In the genomic region with DNA sequence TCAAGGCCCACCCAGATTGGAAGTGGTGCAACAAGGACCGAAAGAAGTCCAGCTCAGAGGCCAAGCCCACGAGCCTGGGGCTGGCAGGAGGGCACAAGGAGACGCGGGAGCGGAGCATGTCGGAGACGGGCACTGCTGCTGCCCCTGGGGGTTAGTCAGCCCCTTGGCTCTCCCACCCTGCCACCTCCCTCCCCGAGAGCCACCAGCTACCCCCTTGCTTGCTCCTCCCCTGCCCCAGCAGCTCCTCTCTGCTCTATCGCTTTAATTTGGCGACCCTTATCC, we compare ENCODE assay signal across 18 cellular contexts. TPM values are rescaled to one million over a fixed set of nuclear protein-coding genes. Genes with fewer than 3 reads are reported as not detected.
A peak's percentile ranks its signal among the peaks of the same experiment; 100 is the strongest.
DNase-seq lines count a peak whose midpoint lies in the region; ATAC-seq, FAIRE-seq and TF ChIP-seq lines count a peak whose summit lies in the region.
"Had no signal": no experiment of that assay in that cellular context is flagged by ENCODE, and none has a peak within 500 bp of the region (broad histone marks: within the 10 kb centered on the region; RNA-seq: fewer than 3 reads in every experiment).

No MANE protein-coding gene starts in this region.

- no peak for FAIRE-seq in RCC 7860 (lab: Jason Lieb, UNC)
- FAIRE-seq: GM12878, GM18507 had no signal

- DNase-seq in Right ventricle myocardium inferior (ENCODE audit: missing footprints), result peak; percentile 58
- DNase-seq in heart left ventricle, result no peak
- DNase-seq in RWPE1 (ENCODE audit: low spot score), result no peak
- peak; percentile 77 for DNase-seq in spleen
- no peak for DNase-seq in stimulated activated CD4-positive, alpha-beta T cell treated with anti-CD3 and anti-CD28 coated beads, Interleukin-4, amount 100 ng/mL, for 24 hours
- no peak for DNase-seq in RCC 7860 (ENCODE audit: low spot score)
- DNase-seq: C1 segment of cervical spinal cord; Calu3; CD4-positive, alpha-beta T cell; DMS79; H7; IMR-90 had no signal

- H3K4me1 ChIP-seq in heart left ventricle (peaks cover 12 to 35% (median 32%) of the 10 kb centered on the region in 12 donors), spleen (peaks cover 19 to 70% (median 34%) of the 10 kb centered on the region in 6 donors)
- peaks cover 66 to 80% (median 77%) of the 10 kb centered on the region in 10 experiments for H3K4me1 ChIP-seq in BLaER1 treated with 17β-estradiol and CSF1 and Interleukin-3, amounts not matched to agents 10 nM and 100 nM

- POLR2A ChIA-PET in RWPE1 (lab: Yijun Ruan, JAX; ENCODE audit: low non-redundant PET), result interaction anchor here (1.1 kb wide), 1 partner anchor 9 kb away, joined by 3 read pairs; no protein-coding TSS in a partner anchor

- H3K9me3 ChIP-seq in heart left ventricle, result no peaks in the 10 kb centered on the region
- H3K9me3 ChIP-seq in BLaER1 treated with 17β-estradiol and CSF1 and Interleukin-3, amounts not matched to agents 10 nM and 100 nM (replicated peaks in 1 of 11), result no peaks in the 10 kb centered on the region
- H3K9me3 ChIP-seq in spleen, result no peaks in the 10 kb centered on the region

- peak overlapping the region in 9 of 11 experiments; percentile 21 to 100 (median 95); a peak in 11 of 22 replicates for H3K4me2 ChIP-seq in BLaER1 treated with 17β-estradiol and CSF1 and Interleukin-3, amounts not matched to agents 10 nM and 100 nM
- H3K4me2 ChIP-seq: GM23338 had no signal

- intact Hi-C loops in Right ventricle myocardium inferior (cut with DNase I), result no loop called here
- intact Hi-C loops in heart left ventricle (cut with DNase I), result loop anchor here in 2 of 10 donors (5.0 kb wide), 2 partner anchors 35 to 40 kb away; no protein-coding TSS in a partner anchor
- intact Hi-C loops in spleen (cut with DNase I; ENCODE audit: low total_unique reads), result loop anchor here (5.0 kb wide), 1 partner anchor 155 kb away; a partner anchor contains a TSS

- no peak for ATAC-seq in Right ventricle myocardium inferior
- ATAC-seq in heart left ventricle, result no peak
- no peak for ATAC-seq in GM19452 (IDR thresholded peaks at IDR 0.05; ENCODE audit: unreplicated experiment)
- ATAC-seq: GM12878, GM23338 had no signal

- H3K36me3 ChIP-seq in heart left ventricle (peaks cover 0 to 61% (median 59%) of the 10 kb centered on the region in 9 donors), spleen (peaks cover 0 to 64% (median 61%) of the 10 kb centered on the region in 6 donors)
- H3K36me3 ChIP-seq in BLaER1 treated with 17β-estradiol and CSF1 and Interleukin-3, amounts not matched to agents 10 nM and 100 nM, result peaks cover 56 to 62% (median 61%) of the 10 kb centered on the region in 11 experiments

- H4K20me1 ChIP-seq in BLaER1 treated with 17β-estradiol and CSF1 and Interleukin-3, amounts not matched to agents 10 nM and 100 nM, result peaks cover 66 to 92% (median 82%) of the 10 kb centered on the region in 11 experiments

- no peak for TF ChIP-seq POLR2A in heart left ventricle (IDR thresholded peaks at IDR 0.05)
- TF ChIP-seq POLR2A in spleen (IDR thresholded peaks at IDR 0.05), result no peak

- WGBS in heart left ventricle, 4 donors, result 93 to 97% (median 95%) methylated on average over 10 of the region's 10 CpGs
- WGBS in spleen, 5 donors, result 93 to 97% (median 94%) methylated on average over 10 of the region's 10 CpGs

- H3K9ac ChIP-seq in BLaER1 treated with 17β-estradiol and CSF1 and Interleukin-3, amounts not matched to agents 10 nM and 100 nM, result peak overlapping the region in 4 of 11 experiments; percentile 6 to 60 (median 57); a peak in 2 of 22 replicates

- H3K4me3 ChIP-seq in heart left ventricle (no peak overlapping the region), spleen (no peak overlapping the region)
- H3K4me3 ChIP-seq in BLaER1 treated with 17β-estradiol and CSF1 and Interleukin-3, amounts not matched to agents 10 nM and 100 nM, result 0 out of 20 replicates have a peak overlapping the region, but pooled peaks of 1 of the 10 experiments have one; percentile 5
- H3K4me3 ChIP-seq: GM12878, GM23338 had no signal

- no peak for TF ChIP-seq CTCF in heart left ventricle (IDR thresholded peaks at IDR 0.05)
- no peak for TF ChIP-seq CTCF in RWPE1 (conservative IDR thresholded peaks at IDR 0.05; ENCODE audit: low read depth)
- no peak for TF ChIP-seq CTCF in spleen (IDR thresholded peaks at IDR 0.05 in 8 of 11, conservative IDR thresholded peaks at IDR 0.05 in 3 of 11)

- CTCF ChIA-PET in RWPE1 (lab: Yijun Ruan, JAX), result interaction anchor here (1.1 kb wide), 1 partner anchor 10 kb away, joined by 3 read pairs; no protein-coding TSS in a partner anchor

- H3K27me3 ChIP-seq in heart left ventricle (no peaks in the 10 kb centered on the region), spleen (replicated peaks in 1 of 7) (no peaks in the 10 kb centered on the region)
- H3K27me3 ChIP-seq in BLaER1 treated with 17β-estradiol and CSF1 and Interleukin-3, amounts not matched to agents 10 nM and 100 nM, result no peaks in the 10 kb centered on the region

- H3K27ac ChIP-seq in heart left ventricle, result no peak overlapping the region
- peak overlapping the region in 1 of 11 experiments; percentile 27; a peak in 2 of 22 replicates for H3K27ac ChIP-seq in BLaER1 treated with 17β-estradiol and CSF1 and Interleukin-3, amounts not matched to agents 10 nM and 100 nM
- peak overlapping the region; percentile 100 for H3K27ac ChIP-seq in RWPE1
- peak overlapping the region in 2 of 8 donors; percentile 26 to 97 for H3K27ac ChIP-seq in spleen

RNA-seq across cellular contexts. Expression of a gene that starts 14.2 kb away (rescaled TPM):
- total RNA-seq in Right ventricle myocardium inferior (0.51 TPM), heart left ventricle (under 1 TPM in 3 of 9 donors, not detected in 6; 0.16 to 0.53 (median 0.40) TPM), spleen (1 to 10 TPM in 2 of 7 donors, under 1 TPM in 3, not detected in 2; 0.46 to 1.2 (median 0.60) TPM)
- polyA plus RNA-seq in heart left ventricle (under 1 TPM in 1 of 2 donors, not detected in 1; 0.17 TPM), spleen (under 1 TPM; 0.33 to 0.61 (median 0.49) TPM)

RNA-seq across cellular contexts. Expression of a gene that starts 14.7 kb away (rescaled TPM):
- total RNA-seq in Right ventricle myocardium inferior (3.7 TPM), heart left ventricle (1 to 10 TPM; 1.8 to 9.4 (median 2.5) TPM), spleen (10 to 100 TPM; 13.7 to 20.3 (median 15.5) TPM)
- polyA plus RNA-seq in heart left ventricle (1 to 10 TPM; 4.9 to 9.5 TPM), spleen (10 to 100 TPM; 24.3 to 34.3 (median 29.9) TPM)

RNA-seq across cellular contexts. Expression of a gene that starts 18.7 kb away (rescaled TPM):
- total RNA-seq in Right ventricle myocardium inferior (34.6 TPM), heart left ventricle (10 to 100 TPM; 25.5 to 54.8 (median 35.8) TPM), spleen (100 to 1,000 TPM in 1 of 7 donors, 10 to 100 TPM in 6; 63.8 to 100 (median 76.7) TPM)
- polyA plus RNA-seq in heart left ventricle (10 to 100 TPM; 27.1 to 27.5 TPM), spleen (10 to 100 TPM; 12.5 to 43.6 (median 16.8) TPM)

RNA-seq across cellular contexts. Expression of a gene that starts 25.3 kb away (rescaled TPM):
- total RNA-seq in Right ventricle myocardium inferior (0.16 TPM), heart left ventricle (under 1 TPM in 2 of 9 donors, not detected in 7; 0.16 to 0.27 TPM), spleen (1 to 10 TPM in 2 of 7 donors, under 1 TPM in 4, not detected in 1; 0.28 to 2.3 (median 0.79) TPM)
- polyA plus RNA-seq in heart left ventricle (under 1 TPM; 0.11 to 0.18 TPM), spleen (under 1 TPM; 0.13 to 0.43 (median 0.21) TPM)
- total RNA-seq: CD4-positive, alpha-beta T cell; G401 had no signal

RNA-seq across cellular contexts. Expression of a gene that starts 32.8 kb away (rescaled TPM):
- total RNA-seq in Right ventricle myocardium inferior (44.4 TPM), heart left ventricle (10 to 100 TPM; 26.1 to 49.7 (median 35.5) TPM), spleen (10 to 100 TPM; 36.8 to 73.1 (median 56.4) TPM)
- polyA plus RNA-seq in heart left ventricle (10 to 100 TPM; 31.9 to 45.4 TPM), spleen (10 to 100 TPM; 13.5 to 49.7 (median 17.7) TPM)

Comparison
In these comparisons a context has a peak if more than half of its experiments do, and no peak if none do; other contexts are left out.
1. DNase-seq: peak in Right ventricle myocardium inferior (single experiment) and spleen (single experiment); none in heart left ventricle (0 of 5), RWPE1 (single experiment), stimulated activated CD4-positive, alpha-beta T cell treated with anti-CD3 and anti-CD28 coated beads, Interleukin-4, amount 100 ng/mL, for 24 hours (single experiment) and RCC 7860 (single experiment).